ENCODE assay signal across 8 cellular contexts in genomic region chr13:52848455-52849190, GRCh38. TPM values are rescaled to one million over a fixed set of nuclear protein-coding genes. Genes with fewer than 3 reads are reported as not detected.
DNase-seq lines count a peak whose midpoint lies in the region; ATAC-seq and TF ChIP-seq lines count a peak whose summit lies in the region.
"Had no signal": no experiment of that assay in that cellular context is flagged by ENCODE, and none has a peak within 500 bp of the region (broad histone marks: within the 10 kb centered on the region; RNA-seq: fewer than 3 reads in every experiment).

Gene PCDH8 (minus strand): TSS chr13:52848640. CDS start chr13:52848436, 204 bp downstream.

- CTCF ChIA-PET in HEK293T (lab: Yijun Ruan, JAX), result interaction anchor here (0.7 kb wide), 1 partner anchor 18 kb away, joined by 4 read pairs; no protein-coding TSS in a partner anchor

- 0 to 1% methylated on average over 41 of the region's 41 CpGs for WGBS in ectodermal cell, 2 experiments

- peaks cover 65% of the 10 kb centered on the region for H3K27me3 ChIP-seq in ectodermal cell (ENCODE audit: control insufficient read depth, insufficient read depth, low read length, poor library complexity, severe bottlenecking)

- H3K9me3 ChIP-seq in ectodermal cell (ENCODE audit: control insufficient read depth, low read length), result no peaks in the 10 kb centered on the region
- H3K9me3 ChIP-seq: breast epithelium had no signal

- ATAC-seq in HG03565 (IDR thresholded peaks at IDR 0.05; ENCODE audit: unreplicated experiment), result no peak
- no peak for ATAC-seq in HG03342 (IDR thresholded peaks at IDR 0.05; ENCODE audit: unreplicated experiment)

- POLR2A ChIA-PET in HEK293T (lab: Yijun Ruan, JAX), result no interaction called here

- H3K36me3 ChIP-seq in ectodermal cell (ENCODE audit: control insufficient read depth, insufficient read depth, low read length), result peaks cover 12% of the 10 kb centered on the region
- H3K36me3 ChIP-seq: breast epithelium had no signal

- peak within 1 kb of the TSS; percentile 80 for H3K27ac ChIP-seq in ectodermal cell (ENCODE audit: insufficient read depth, low read depth, low read length, poor library complexity, severe bottlenecking)
- H3K27ac ChIP-seq: breast epithelium had no signal

- intact Hi-C loops in posterior cingulate gyrus (cut with DNase I), result loop anchor here (5.0 kb wide), 2 partner anchors 106 to 304 kb away; no protein-coding TSS in a partner anchor

- peak; percentile 81 for DNase-seq in HEK293T (ENCODE audit: extremely low spot score)
- peak; percentile 78 for DNase-seq in NCI-H446 treated with DMSO at 0.1 percent for 48 hours (lab: John Stamatoyannopoulos, UW)
- DNase-seq in posterior cingulate gyrus, result peak; percentile 55 to 98 (median 86)
- no peak for DNase-seq in mesenteric fat pad (ENCODE audit: low spot score)

- peaks cover 33% of the 10 kb centered on the region for H3K4me1 ChIP-seq in ectodermal cell (ENCODE audit: control insufficient read depth, insufficient read depth, low read length)
- H3K4me1 ChIP-seq: breast epithelium had no signal

- H3K4me3 ChIP-seq in ectodermal cell (ENCODE audit: insufficient read depth, low read depth, low read length), result peak within 1 kb of the TSS; percentile 53

TF ChIP-seq in HEK293T, 16 proteins besides CTCF, POLR2A, EP300 and RAD21:
- TF ChIP-seq ZNF384 (IDR thresholded peaks at IDR 0.05) (no peak), L3MBTL2 (conservative IDR thresholded peaks at IDR 0.05) (peak; percentile 10; the same call in 1 of the 2 replicates), NFRKB (IDR thresholded peaks at IDR 0.05) (no peak)

RNA-seq across cellular contexts. Expression of gene PCDH8, which starts in this region (rescaled TPM):
- 39.8 TPM for polyA plus RNA-seq in ectodermal cell (2013, experiment 1 of 4)
- 35.2 TPM for polyA plus RNA-seq in ectodermal cell (2013, experiment 2 of 4)
- polyA plus RNA-seq in ectodermal cell (2013, experiment 3 of 4), result 52.1 TPM
- 44.1 TPM for polyA plus RNA-seq in ectodermal cell (2013, experiment 4 of 4)
- total RNA-seq in mesenteric fat pad, result not detected
